1 cellular context compared by ENCODE assay signal in genomic region chrX:19695884-19696283, GRCh38.
TF ChIP-seq lines count a peak whose summit lies in the region.

No MANE protein-coding gene starts in this region.

TF ChIP-seq in GM23338, 12 proteins besides CTCF, POLR2A, EP300 and RAD21 (continued from another document):
- no peak for TF ChIP-seq ZNF462 (CRISPR knock-in tag; IDR thresholded peaks at IDR 0.05)
- no peak for TF ChIP-seq ZNF114 (CRISPR knock-in tag; IDR thresholded peaks at IDR 0.05)
- no peak for TF ChIP-seq POLR2AphosphoS5 (IDR thresholded peaks at IDR 0.05; ENCODE audit: low read depth)
- no peak for TF ChIP-seq STAT1 (IDR thresholded peaks at IDR 0.05; ENCODE audit: unreplicated experiment)
- no peak for TF ChIP-seq REST (IDR thresholded peaks at IDR 0.05; ENCODE audit: unreplicated experiment)
- TF ChIP-seq ZNF331 (CRISPR knock-in tag; IDR thresholded peaks at IDR 0.05; ENCODE audit: low read depth), result no peak
- no peak for TF ChIP-seq CREB1 (CRISPR knock-in tag; IDR thresholded peaks at IDR 0.05; ENCODE audit: low read depth)
- TF ChIP-seq JUNB (IDR thresholded peaks at IDR 0.05; ENCODE audit: unreplicated experiment), result no peak
TF ChIP-seq in GM23338: peak in this region for 0.
